ENCODE assay signal across 19 cellular contexts in the genomic region with DNA sequence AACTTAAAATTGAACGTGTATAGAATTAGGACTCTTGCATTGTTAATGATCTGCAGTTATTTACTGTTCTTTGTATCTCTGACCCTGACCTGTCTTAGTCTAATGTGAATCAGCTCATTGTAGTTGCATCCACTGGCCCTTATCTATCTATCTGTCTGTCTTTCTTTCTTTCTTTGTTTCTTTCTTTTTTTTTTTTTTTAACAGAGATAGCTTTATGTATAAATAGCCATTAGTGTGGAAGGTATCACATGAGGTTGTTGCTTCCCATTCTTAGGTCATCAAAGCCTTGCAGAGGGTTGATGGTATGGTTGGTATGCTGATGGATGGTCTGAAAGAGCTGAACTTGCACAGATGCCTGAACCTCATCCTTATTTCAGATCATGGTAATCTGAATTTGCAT. TPM values are rescaled to one million over a fixed set of nuclear protein-coding genes. Genes with fewer than 3 reads are reported as not detected.
DNase-seq lines count a peak whose midpoint lies in the region; ATAC-seq, FAIRE-seq and TF ChIP-seq lines count a peak whose summit lies in the region.
"Had no signal": no experiment of that assay in that cellular context is flagged by ENCODE, and none has a peak within 500 bp of the region (broad histone marks: within the 10 kb centered on the region; RNA-seq: fewer than 3 reads in every experiment).

No MANE protein-coding gene starts in this region.

- H3K4me1 Mint-ChIP-seq in GM23338 (peaks cover 19% of the 10 kb centered on the region), type B pancreatic cell (ENCODE audit: unreplicated experiment) (peaks cover 8% of the 10 kb centered on the region)
- peaks cover 5% of the 10 kb centered on the region for H3K4me1 Mint-ChIP-seq in activated T-helper 17 cell treated with anti-CD3 and anti-CD28 coated beads, Interleukin-2, amount 50 U/mL, for 72 hours

- TF ChIP-seq CTCF in GM23338 (conservative IDR thresholded peaks at IDR 0.05; ENCODE audit: low read depth in 2 of 2) (no peak), brain microvascular endothelial cell (IDR thresholded peaks at IDR 0.05; ENCODE audit: low read depth, low read length, missing control alignments) (no peak), type B pancreatic cell (conservative IDR thresholded peaks at IDR 0.05) (no peak)

- H3K79me2 ChIP-seq in GM23338 (replicated peaks; ENCODE audit: insufficient read depth) = no peaks in the 10 kb centered on the region

- H3K9me2 ChIP-seq in GM23338 (ENCODE audit: insufficient read depth) = no peaks in the 10 kb centered on the region

- H3K4me3 ChIP-seq in GM23338 (no peak overlapping the region), brain microvascular endothelial cell (ENCODE audit: low read depth, low read length) (no peak overlapping the region)
- H3K4me3 ChIP-seq: SJCRH30 had no signal

- ATAC-seq in GM23338 (no peak), HG02642 (IDR thresholded peaks at IDR 0.05; ENCODE audit: poor library complexity, unreplicated experiment) (no peak)
- no peak for ATAC-seq in activated T-helper 17 cell treated with anti-CD3 and anti-CD28 coated beads, Interleukin-2, amount 50 U/mL, for 72 hours (replicated peaks)

- DNase-seq in GM23338 (ENCODE audit: low spot score) = no peak
- peak; percentile 38 for DNase-seq in brain microvascular endothelial cell
- peak; percentile 82 for DNase-seq in iris pigment epithelial cell (ENCODE audit: low read depth)
- no peak for DNase-seq in frontal cortex (ENCODE audit: low spot score in 2 of 2)
- no peak for DNase-seq in type B pancreatic cell (ENCODE audit: extremely low spot score, unreplicated experiment)
- DNase-seq: C1 segment of cervical spinal cord; COR-L47; DMS153; NCI-H146; NCI-H69; NK-92 treated with Interleukin-12 subunit alpha and Interleukin-12 subunit beta, amount 100 ng/mL, for 24 hours; OCI-M1; SJCRH30 had no signal

- no peaks in the 10 kb centered on the region for H3K9me3 Mint-ChIP-seq in GM23338
- peaks cover 5% of the 10 kb centered on the region for H3K9me3 Mint-ChIP-seq in type B pancreatic cell
- no peaks in the 10 kb centered on the region for H3K9me3 Mint-ChIP-seq in activated T-helper 17 cell treated with anti-CD3 and anti-CD28 coated beads, Interleukin-2, amount 50 U/mL, for 72 hours

- peaks cover 16% of the 10 kb centered on the region for H3K36me3 ChIP-seq in GM23338 (ENCODE audit: insufficient read depth)
- no peaks in the 10 kb centered on the region for H3K36me3 ChIP-seq in brain microvascular endothelial cell (replicated peaks)

- H3K27me3 Mint-ChIP-seq in GM23338 (ENCODE audit: insufficient read depth, low read depth, poor library complexity) = no peaks in the 10 kb centered on the region
- no peaks in the 10 kb centered on the region for H3K27me3 Mint-ChIP-seq in type B pancreatic cell
- H3K27me3 Mint-ChIP-seq in activated T-helper 17 cell treated with anti-CD3 and anti-CD28 coated beads, Interleukin-2, amount 50 U/mL, for 72 hours = no peaks in the 10 kb centered on the region

- no peaks in the 10 kb centered on the region for H3F3A ChIP-seq in GM23338 (replicated peaks; ENCODE audit: low read depth)

- H2AFZ ChIP-seq in GM23338 = no peak overlapping the region

- H3K36me3 Mint-ChIP-seq in GM23338 (ENCODE audit: low read depth) (peaks cover 9% of the 10 kb centered on the region; the same call in 2 of the 3 replicates), type B pancreatic cell (peaks cover 4% of the 10 kb centered on the region)
- H3K36me3 Mint-ChIP-seq in activated T-helper 17 cell treated with anti-CD3 and anti-CD28 coated beads, Interleukin-2, amount 50 U/mL, for 72 hours (ENCODE audit: low read depth) = no peaks in the 10 kb centered on the region

- H3K27ac Mint-ChIP-seq in GM23338 (0 out of 2 replicates have a peak overlapping the region, but pooled peaks have one; percentile 34), type B pancreatic cell (no peak overlapping the region)
- H3K27ac Mint-ChIP-seq in activated T-helper 17 cell treated with anti-CD3 and anti-CD28 coated beads, Interleukin-2, amount 50 U/mL, for 72 hours = no peak overlapping the region

- FAIRE-seq in frontal cortex (lab: Jason Lieb, UNC) = no peak
- FAIRE-seq: GM12891, GM19239 had no signal

- H3K4me1 ChIP-seq in GM23338 (ENCODE audit: insufficient read depth) = peaks cover 15% of the 10 kb centered on the region; the same call in 1 of the 2 replicates

- no peak overlapping the region for H3K4me2 ChIP-seq in GM23338

- H3K27me3 ChIP-seq in GM23338 (ENCODE audit: insufficient read depth) (no peaks in the 10 kb centered on the region), brain microvascular endothelial cell (replicated peaks) (no peaks in the 10 kb centered on the region)
- H3K27me3 ChIP-seq: SJCRH30 had no signal

- H4K20me1 ChIP-seq in GM23338 (replicated peaks; ENCODE audit: insufficient read depth) = no peaks in the 10 kb centered on the region

- in situ Hi-C loops in brain microvascular endothelial cell (cut with HindIII; ENCODE audit: low pct_ligation_motif_present, low sequenced_read_pairs) = no loop called here

- no peak overlapping the region for H3K4me3 Mint-ChIP-seq in GM23338
- H3K4me3 Mint-ChIP-seq in type B pancreatic cell = no peak overlapping the region
- no peak overlapping the region for H3K4me3 Mint-ChIP-seq in activated T-helper 17 cell treated with anti-CD3 and anti-CD28 coated beads, Interleukin-2, amount 50 U/mL, for 72 hours

- H3K27ac ChIP-seq in GM23338 (ENCODE audit: low read depth) (no peak overlapping the region), brain microvascular endothelial cell (no peak overlapping the region)
- H3K27ac ChIP-seq: RWPE1, SJCRH30 had no signal

TF ChIP-seq in GM23338, 12 proteins besides CTCF, POLR2A, EP300 and RAD21:
- TF ChIP-seq STAT1 (IDR thresholded peaks at IDR 0.05; ENCODE audit: unreplicated experiment) (no peak), ZNF331 (CRISPR knock-in tag; IDR thresholded peaks at IDR 0.05; ENCODE audit: low read depth) (no peak), POLR2AphosphoS5 (IDR thresholded peaks at IDR 0.05; ENCODE audit: low read depth) (no peak)

RNA-seq across cellular contexts. Expression of a gene that starts 59.9 kb away (rescaled TPM):
- total RNA-seq in GM23338 (2014; rRNA removed; shearing (Covaris generic)) = 42.6 and 46.9 TPM in 2 replicates
- 14.5 and 17.3 TPM in 2 replicates for polyA plus RNA-seq in GM23338 (2016; fragmentation: Nextera tagmentation; extraction: Ambion mirVana)
- 0.41 TPM for total RNA-seq in frontal cortex
- 12.9 and 13.4 TPM in 2 replicates for total RNA-seq in type B pancreatic cell (ENCODE audit: low replicate concordance)
- total RNA-seq in activated T-helper 17 cell treated with anti-CD3 and anti-CD28 coated beads, Interleukin-2, amount 50 U/mL, for 72 hours = under 1 TPM; 0.73 to 0.74 TPM
- total RNA-seq: G401 had no signal

Comparison
In these comparisons a context has a peak if more than half of its experiments do, and no peak if none do; other contexts are left out.
1. DNase-seq: peak in brain microvascular endothelial cell (single experiment) and iris pigment epithelial cell (single experiment); none in GM23338 (single experiment), frontal cortex (0 of 2) and type B pancreatic cell (single experiment).